Comparison of ENCODE assay signal across 14 cellular contexts in the genomic region with DNA sequence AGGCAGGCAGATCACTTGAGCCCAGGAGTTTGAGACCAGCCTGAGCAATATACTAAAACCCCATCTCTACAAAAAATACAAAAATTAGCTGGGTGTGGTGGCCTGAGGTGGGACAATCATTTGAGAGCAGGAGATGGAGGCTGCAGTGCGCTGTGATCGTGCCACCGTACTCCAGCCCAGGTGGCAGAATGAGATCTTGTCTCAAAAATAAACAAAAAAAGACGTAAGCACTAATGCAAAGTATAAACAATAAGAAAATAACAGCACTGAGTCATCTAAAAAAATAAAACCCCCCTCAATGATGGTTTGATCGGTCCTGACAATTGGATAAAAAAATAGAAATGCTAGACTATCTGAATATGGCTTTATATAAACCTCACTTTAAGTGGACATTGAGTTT. TPM values are rescaled to one million over a fixed set of nuclear protein-coding genes. Genes with fewer than 3 reads are reported as not detected.
DNase-seq lines count a peak whose midpoint lies in the region; ATAC-seq and TF ChIP-seq lines count a peak whose summit lies in the region.
"Had no signal": no experiment of that assay in that cellular context is flagged by ENCODE, and none has a peak within 500 bp of the region (broad histone marks: within the 10 kb centered on the region; RNA-seq: fewer than 3 reads in every experiment).

No MANE protein-coding gene starts in this region.

- H3K27me3 Mint-ChIP-seq in activated T-helper 2 cell treated with anti-CD3 and anti-CD28 coated beads, Interferon-gamma antibody, Interleukin-2, Interleukin-4, amounts not matched to agents 10 μg/mL and 5 μg/mL and 100 μg/mL, durations not matched to agents 14 hours and 24 hours and 36 hours (ENCODE audit: low read depth), result no peaks in the 10 kb centered on the region
- H3K27me3 Mint-ChIP-seq in natural killer cell (ENCODE audit: low read depth in 2 of 2), result no peaks in the 10 kb centered on the region

- peaks cover 45% of the 10 kb centered on the region for H3K36me3 Mint-ChIP-seq in activated T-helper 2 cell treated with anti-CD3 and anti-CD28 coated beads, Interferon-gamma antibody, Interleukin-2, Interleukin-4, amounts not matched to agents 10 μg/mL and 5 μg/mL and 100 μg/mL, durations not matched to agents 14 hours and 24 hours and 36 hours (ENCODE audit: low read depth)
- no peaks in the 10 kb centered on the region for H3K36me3 Mint-ChIP-seq in natural killer cell

- peaks cover 64% of the 10 kb centered on the region for H3K4me1 Mint-ChIP-seq in activated T-helper 2 cell treated with anti-CD3 and anti-CD28 coated beads, Interferon-gamma antibody, Interleukin-2, Interleukin-4, amounts not matched to agents 10 μg/mL and 5 μg/mL and 100 μg/mL, durations not matched to agents 14 hours and 24 hours and 36 hours (ENCODE audit: low read depth)
- peaks cover 74 to 75% of the 10 kb centered on the region in 2 donors for H3K4me1 Mint-ChIP-seq in natural killer cell

- no peak for TF ChIP-seq CTCF in GM12865 (IDR thresholded peaks at IDR 0.05; ENCODE audit: insufficient read depth, low read depth, low read length, missing control alignments)
- no peak for TF ChIP-seq CTCF in natural killer cell (IDR thresholded peaks at IDR 0.05)

- DNase-seq in DMS53 (lab: John Stamatoyannopoulos, UW) (peak; percentile 59), DMS53 treated with DMSO at 0.1 percent for 48 hours (lab: John Stamatoyannopoulos, UW; ENCODE audit: unreplicated experiment) (no peak), GM12865 (ENCODE audit: low read depth) (no peak), natural killer cell (no peak), KG1 (lab: John Stamatoyannopoulos, UW) (no peak)
- no peak for DNase-seq in activated T-helper 2 cell treated with anti-CD3 and anti-CD28 coated beads, Interferon-gamma antibody, Interleukin-2, Interleukin-4, amounts not matched to agents 10 μg/mL and 5 μg/mL and 100 μg/mL, durations not matched to agents 14 hours and 24 hours and 36 hours (ENCODE audit: low spot score)
- DNase-seq: activated CD4-positive, CD25-positive, alpha-beta regulatory T cell treated with anti-CD3 and anti-CD28 coated beads, Interleukin-2, amount 50 U/mL, for 72 hours; activated effector memory CD4-positive, alpha-beta T cell treated with anti-CD3 and anti-CD28 coated beads, Interleukin-2, amount 50 U/mL, for 16 hours; hippocampal formation; MG63; NCI-H2081; testis had no signal

- no peaks in the 10 kb centered on the region for H3K9me3 Mint-ChIP-seq in activated T-helper 2 cell treated with anti-CD3 and anti-CD28 coated beads, Interferon-gamma antibody, Interleukin-2, Interleukin-4, amounts not matched to agents 10 μg/mL and 5 μg/mL and 100 μg/mL, durations not matched to agents 14 hours and 24 hours and 36 hours
- no peaks in the 10 kb centered on the region for H3K9me3 Mint-ChIP-seq in natural killer cell

- intact Hi-C loops in activated T-helper 2 cell treated with anti-CD3 and anti-CD28 coated beads, Interferon-gamma antibody, Interleukin-2, Interleukin-4, amounts not matched to agents 10 μg/mL and 5 μg/mL and 100 μg/mL, durations not matched to agents 14 hours and 24 hours and 36 hours (cut with micrococcal nuclease), result no loop called here
- intact Hi-C loops in natural killer cell (cut with micrococcal nuclease), result no loop called here

- peak overlapping the region; percentile 84 for H3K4me3 Mint-ChIP-seq in activated T-helper 2 cell treated with anti-CD3 and anti-CD28 coated beads, Interferon-gamma antibody, Interleukin-2, Interleukin-4, amounts not matched to agents 10 μg/mL and 5 μg/mL and 100 μg/mL, durations not matched to agents 14 hours and 24 hours and 36 hours (ENCODE audit: low read depth)
- peak overlapping the region; percentile 69 for H3K4me3 Mint-ChIP-seq in natural killer cell

- ATAC-seq in natural killer cell (no peak), GM18511 (IDR thresholded peaks at IDR 0.05; ENCODE audit: unreplicated experiment) (no peak), HG03139 (IDR thresholded peaks at IDR 0.05; ENCODE audit: unreplicated experiment) (no peak)

- peak overlapping the region; percentile 45 for H3K4me3 ChIP-seq in GM12865 (ENCODE audit: low read depth, low read length)
- H3K4me3 ChIP-seq: MG63, testis had no signal

- H3K27ac Mint-ChIP-seq in activated T-helper 2 cell treated with anti-CD3 and anti-CD28 coated beads, Interferon-gamma antibody, Interleukin-2, Interleukin-4, amounts not matched to agents 10 μg/mL and 5 μg/mL and 100 μg/mL, durations not matched to agents 14 hours and 24 hours and 36 hours, result peak overlapping the region; percentile 51
- peak overlapping the region; percentile 94 to 95 for H3K27ac Mint-ChIP-seq in natural killer cell

RNA-seq across cellular contexts. Expression of gene PPP1R2, which starts 3.6 kb away (rescaled TPM):
- total RNA-seq in activated T-helper 2 cell treated with anti-CD3 and anti-CD28 coated beads, Interferon-gamma antibody, Interleukin-2, Interleukin-4, amounts not matched to agents 10 μg/mL and 5 μg/mL and 100 μg/mL, durations not matched to agents 14 hours and 24 hours and 36 hours, result 74.2 and 75.0 TPM in 2 replicates
- 10 to 100 TPM; 89.8 to 97.3 (median 89.9) TPM for total RNA-seq in natural killer cell

RNA-seq across cellular contexts. Expression of gene APOD, which starts 44.3 kb away (rescaled TPM):
- total RNA-seq in activated T-helper 2 cell treated with anti-CD3 and anti-CD28 coated beads, Interferon-gamma antibody, Interleukin-2, Interleukin-4, amounts not matched to agents 10 μg/mL and 5 μg/mL and 100 μg/mL, durations not matched to agents 14 hours and 24 hours and 36 hours, result 0.87 and 1.3 TPM in 2 replicates
- not detected for total RNA-seq in natural killer cell
